In genomic region chr17:77281024-77281903, GRCh38 we compare ENCODE assay signal across 8 cellular contexts.
DNase-seq lines count a peak whose midpoint lies in the region; ATAC-seq and TF ChIP-seq lines count a peak whose summit lies in the region.

No MANE protein-coding gene starts in this region.

- CTCF ChIA-PET in BJ (lab: Yijun Ruan, JAX) = interaction anchor here (0.7 to 1.0 kb wide), 2 partner anchors 20 to 161 kb away, joined by 3 to 4 read pairs; no protein-coding TSS in a partner anchor

- no peak for DNase-seq in BJ (ENCODE audit: low read depth)
- DNase-seq in Peyer's patch = peak; percentile 68 to 88 (median 77)
- peak; percentile 54 for DNase-seq in activated gamma-delta T cell treated with Interleukin-2 at 50 U/mL for 16 hours
- peak in 38 of 42 donors; percentile 11 to 71 (median 41) for DNase-seq in head of caudate nucleus
- peak; percentile 52 to 72 for DNase-seq in psoas muscle

- ATAC-seq in GM19324 (IDR thresholded peaks at IDR 0.05; ENCODE audit: low FRiP score, unreplicated experiment) = peak; percentile 77
- ATAC-seq in HG03460 (IDR thresholded peaks at IDR 0.05; ENCODE audit: unreplicated experiment) = peak; percentile 64
- ATAC-seq in psoas muscle = peak; percentile 82 to 87 (median 86)
- no peak for ATAC-seq in HG03378 (IDR thresholded peaks at IDR 0.05; ENCODE audit: unreplicated experiment)

- H3K4me1 ChIP-seq in Peyer's patch (peaks cover 0 to 32% (median 7%) of the 10 kb centered on the region in 4 donors), psoas muscle (peaks cover 27% of the 10 kb centered on the region)

- H3K36me3 ChIP-seq in BJ (ENCODE audit: control insufficient read depth, insufficient read depth, low read length) (no peaks in the 10 kb centered on the region), Peyer's patch (no peaks in the 10 kb centered on the region), psoas muscle (ENCODE audit: insufficient read depth in 1 of 2, low read depth in 1 of 2) (no peaks in the 10 kb centered on the region)

- TF ChIP-seq CTCF in BJ (IDR thresholded peaks at IDR 0.05; ENCODE audit: insufficient read depth, low read depth, low read length) (no peak), Peyer's patch (IDR thresholded peaks at IDR 0.05) (peak in 5 of 6 experiments; percentile 22 to 66 (median 53)), psoas muscle (IDR thresholded peaks at IDR 0.05) (peak; percentile 41)

- H3K27me3 ChIP-seq in BJ (ENCODE audit: control insufficient read depth, insufficient read depth, low read length) (no peaks in the 10 kb centered on the region), Peyer's patch (no peaks in the 10 kb centered on the region), psoas muscle (ENCODE audit: insufficient read depth in 3 of 3, low read length in 2 of 3) (peaks cover 0 to 6% (median 0%) of the 10 kb centered on the region in 3 donors)

- H3K27ac ChIP-seq in Peyer's patch = peak overlapping the region; percentile 38 to 83 (median 76)
- H3K27ac ChIP-seq in psoas muscle = peak overlapping the region; percentile 58

- intact Hi-C loops in head of caudate nucleus (cut with DNase I) (no loop called here), psoas muscle (cut with DNase I) (no loop called here)

- POLR2A ChIA-PET in BJ (lab: Charles Lee) = no interaction called here

- peak; percentile 48 to 73 for TF ChIP-seq POLR2A in Peyer's patch (IDR thresholded peaks at IDR 0.05)

- no peaks in the 10 kb centered on the region for H3K9me3 ChIP-seq in Peyer's patch
- no peaks in the 10 kb centered on the region for H3K9me3 ChIP-seq in psoas muscle

- H3K4me3 ChIP-seq in BJ (ENCODE audit: low read depth, low read length) (peak overlapping the region; percentile 51), Peyer's patch (peak overlapping the region; percentile 55 to 88 (median 62)), psoas muscle (peak overlapping the region; percentile 69)

- WGBS in psoas muscle, 3 donors = 5 to 6% (median 6%) methylated on average over 36 to 97 of the region's 98 CpGs
